8 cellular contexts compared by ENCODE assay signal in the genomic region with DNA sequence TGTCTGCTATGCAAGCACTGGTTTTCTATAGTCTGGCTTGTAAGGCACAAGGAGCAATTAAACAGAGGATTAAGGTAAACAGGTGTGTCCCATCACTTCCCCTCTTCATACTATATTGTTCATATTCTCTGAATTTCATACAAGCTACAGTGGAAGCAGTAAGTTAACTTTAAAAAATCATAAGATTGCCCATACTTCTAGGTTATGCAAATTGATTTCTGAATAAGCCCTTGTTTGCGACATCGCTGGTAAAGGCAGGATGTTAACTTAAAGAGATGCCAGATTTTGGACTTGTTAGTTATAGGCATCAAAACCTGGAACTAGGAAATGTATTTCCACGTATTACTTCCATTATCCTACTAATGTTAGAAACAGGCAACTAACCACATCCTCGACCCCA. TPM values are rescaled to one million over a fixed set of nuclear protein-coding genes. Genes with fewer than 3 reads are reported as not detected.
DNase-seq lines count a peak whose midpoint lies in the region; ATAC-seq and TF ChIP-seq lines count a peak whose summit lies in the region.

No MANE protein-coding gene starts in this region.

- H3K27me3 Mint-ChIP-seq in activated CD4-positive, alpha-beta T cell treated with anti-CD3 and anti-CD28 coated beads, Interleukin-2, amount 10 ng/mL, durations not matched to agents 7 days and 5 days, result no peaks in the 10 kb centered on the region
- peaks cover 2% of the 10 kb centered on the region for H3K27me3 Mint-ChIP-seq in activated CD4-positive, alpha-beta memory T cell treated with anti-CD3 and anti-CD28 coated beads, Interleukin-2, amount 10 ng/mL, durations not matched to agents 7 days and 5 days

- H3K36me3 ChIP-seq in suprapubic skin, result no peaks in the 10 kb centered on the region

- TF ChIP-seq CTCF in suprapubic skin (IDR thresholded peaks at IDR 0.05), result no peak

- H3K36me3 Mint-ChIP-seq in activated CD4-positive, alpha-beta T cell treated with anti-CD3 and anti-CD28 coated beads, Interleukin-2, amount 10 ng/mL, durations not matched to agents 7 days and 5 days (ENCODE audit: low read depth), result peaks cover 29% of the 10 kb centered on the region
- peaks cover 17% of the 10 kb centered on the region for H3K36me3 Mint-ChIP-seq in activated CD4-positive, alpha-beta memory T cell treated with anti-CD3 and anti-CD28 coated beads, Interleukin-2, amount 10 ng/mL, durations not matched to agents 7 days and 5 days (ENCODE audit: low read depth)

- H3K27me3 ChIP-seq in suprapubic skin, result no peaks in the 10 kb centered on the region

- H3K27ac ChIP-seq in suprapubic skin, result peak overlapping the region; percentile 80

- ATAC-seq in HG02870 (IDR thresholded peaks at IDR 0.05; ENCODE audit: unreplicated experiment) (no peak), HG03097 (IDR thresholded peaks at IDR 0.05; ENCODE audit: low FRiP score, unreplicated experiment) (no peak)

- 23% methylated on average over 4 of the region's 4 CpGs for WGBS in suprapubic skin

- peak overlapping the region; percentile 95 for H3K27ac Mint-ChIP-seq in activated CD4-positive, alpha-beta T cell treated with anti-CD3 and anti-CD28 coated beads, Interleukin-2, amount 10 ng/mL, durations not matched to agents 7 days and 5 days
- H3K27ac Mint-ChIP-seq in activated CD4-positive, alpha-beta memory T cell treated with anti-CD3 and anti-CD28 coated beads, Interleukin-2, amount 10 ng/mL, durations not matched to agents 7 days and 5 days, result peak overlapping the region; percentile 77

- peak overlapping the region; percentile 86 for H3K4me3 Mint-ChIP-seq in activated CD4-positive, alpha-beta T cell treated with anti-CD3 and anti-CD28 coated beads, Interleukin-2, amount 10 ng/mL, durations not matched to agents 7 days and 5 days
- H3K4me3 Mint-ChIP-seq in activated CD4-positive, alpha-beta memory T cell treated with anti-CD3 and anti-CD28 coated beads, Interleukin-2, amount 10 ng/mL, durations not matched to agents 7 days and 5 days, result peak overlapping the region; percentile 84

- POLR2A ChIA-PET in activated CD4-positive, alpha-beta T cell treated with anti-CD3 and anti-CD28 coated beads, Interleukin-2, amount 10 ng/mL, durations not matched to agents 7 days and 5 days (lab: Charles Lee), result interaction anchor here (1.2 kb wide), 1 partner anchor 41 kb away, joined by 3 read pairs; no protein-coding TSS in a partner anchor
- POLR2A ChIA-PET in activated CD4-positive, alpha-beta memory T cell treated with anti-CD3 and anti-CD28 coated beads, Interleukin-2, amount 10 ng/mL, durations not matched to agents 7 days and 5 days (lab: Charles Lee), result interaction anchor here (0.7 to 7.1 kb wide), 26 partner anchors 10 to 122 kb away, joined by 3 to 99 read pairs (median 7); partner anchors contain the start of gene MND1

- peaks cover 35% of the 10 kb centered on the region for H3K4me1 Mint-ChIP-seq in activated CD4-positive, alpha-beta T cell treated with anti-CD3 and anti-CD28 coated beads, Interleukin-2, amount 10 ng/mL, durations not matched to agents 7 days and 5 days
- H3K4me1 Mint-ChIP-seq in activated CD4-positive, alpha-beta memory T cell treated with anti-CD3 and anti-CD28 coated beads, Interleukin-2, amount 10 ng/mL, durations not matched to agents 7 days and 5 days, result peaks cover 39% of the 10 kb centered on the region

- H3K9me3 ChIP-seq in suprapubic skin, result no peaks in the 10 kb centered on the region

- no peak for TF ChIP-seq POLR2A in suprapubic skin (IDR thresholded peaks at IDR 0.05)

- H3K9me3 Mint-ChIP-seq in activated CD4-positive, alpha-beta T cell treated with anti-CD3 and anti-CD28 coated beads, Interleukin-2, amount 10 ng/mL, durations not matched to agents 7 days and 5 days, result no peaks in the 10 kb centered on the region
- no peaks in the 10 kb centered on the region for H3K9me3 Mint-ChIP-seq in activated CD4-positive, alpha-beta memory T cell treated with anti-CD3 and anti-CD28 coated beads, Interleukin-2, amount 10 ng/mL, durations not matched to agents 7 days and 5 days

- DNase-seq in activated CD4-positive, alpha-beta T cell treated with anti-CD3 and anti-CD28 coated beads, Interleukin-2, amount 10 ng/mL, durations not matched to agents 7 days and 5 days, result no peak
- no peak for DNase-seq in activated CD4-positive, alpha-beta T cell treated with anti-CD3 and anti-CD28 coated beads, Interleukin-2, amount 50 U/mL, for 1 hour
- DNase-seq in activated CD4-positive, alpha-beta memory T cell treated with anti-CD3 and anti-CD28 coated beads, Interleukin-2, amount 10 ng/mL, durations not matched to agents 7 days and 5 days, result no peak
- peak; percentile 23 for DNase-seq in iris pigment epithelial cell (ENCODE audit: low read depth)
- DNase-seq in suprapubic skin (ENCODE audit: low spot score in 2 of 2), result no peak
- no peak for DNase-seq in retina

- CTCF ChIA-PET in activated CD4-positive, alpha-beta T cell treated with anti-CD3 and anti-CD28 coated beads, Interleukin-2, amount 10 ng/mL, durations not matched to agents 7 days and 5 days (lab: Charles Lee), result interaction anchor here (0.7 to 1.6 kb wide), 9 partner anchors 10 to 69 kb away, joined by 3 to 5 read pairs (median 3); no protein-coding TSS in a partner anchor
- CTCF ChIA-PET in activated CD4-positive, alpha-beta memory T cell treated with anti-CD3 and anti-CD28 coated beads, Interleukin-2, amount 10 ng/mL, durations not matched to agents 7 days and 5 days (lab: Charles Lee), result interaction anchor here (0.7 to 3.8 kb wide), 18 partner anchors 16 to 285 kb away, joined by 3 to 56 read pairs (median 6); no protein-coding TSS in a partner anchor

- no peak for TF ChIP-seq EP300 in suprapubic skin (IDR thresholded peaks at IDR 0.05)

- H3K4me3 ChIP-seq in suprapubic skin, result peak overlapping the region; percentile 95

- peaks cover 40% of the 10 kb centered on the region for H3K4me1 ChIP-seq in suprapubic skin

RNA-seq across cellular contexts. Expression of gene TMEM131L, which starts 1.0 kb away (rescaled TPM):
- total RNA-seq in activated CD4-positive, alpha-beta T cell treated with anti-CD3 and anti-CD28 coated beads, Interleukin-2, amount 10 ng/mL, durations not matched to agents 7 days and 5 days, result 10 to 100 TPM; 49.3 to 56.0 TPM
- total RNA-seq in activated CD4-positive, alpha-beta memory T cell treated with anti-CD3 and anti-CD28 coated beads, Interleukin-2, amount 10 ng/mL, durations not matched to agents 7 days and 5 days, result 10 to 100 TPM; 25.2 to 26.3 TPM
- total RNA-seq in suprapubic skin, result 10 to 100 TPM; 13.5 to 25.0 (median 17.2) TPM
